Comparison of ENCODE assay signal across 1 cellular context in the genomic region with DNA sequence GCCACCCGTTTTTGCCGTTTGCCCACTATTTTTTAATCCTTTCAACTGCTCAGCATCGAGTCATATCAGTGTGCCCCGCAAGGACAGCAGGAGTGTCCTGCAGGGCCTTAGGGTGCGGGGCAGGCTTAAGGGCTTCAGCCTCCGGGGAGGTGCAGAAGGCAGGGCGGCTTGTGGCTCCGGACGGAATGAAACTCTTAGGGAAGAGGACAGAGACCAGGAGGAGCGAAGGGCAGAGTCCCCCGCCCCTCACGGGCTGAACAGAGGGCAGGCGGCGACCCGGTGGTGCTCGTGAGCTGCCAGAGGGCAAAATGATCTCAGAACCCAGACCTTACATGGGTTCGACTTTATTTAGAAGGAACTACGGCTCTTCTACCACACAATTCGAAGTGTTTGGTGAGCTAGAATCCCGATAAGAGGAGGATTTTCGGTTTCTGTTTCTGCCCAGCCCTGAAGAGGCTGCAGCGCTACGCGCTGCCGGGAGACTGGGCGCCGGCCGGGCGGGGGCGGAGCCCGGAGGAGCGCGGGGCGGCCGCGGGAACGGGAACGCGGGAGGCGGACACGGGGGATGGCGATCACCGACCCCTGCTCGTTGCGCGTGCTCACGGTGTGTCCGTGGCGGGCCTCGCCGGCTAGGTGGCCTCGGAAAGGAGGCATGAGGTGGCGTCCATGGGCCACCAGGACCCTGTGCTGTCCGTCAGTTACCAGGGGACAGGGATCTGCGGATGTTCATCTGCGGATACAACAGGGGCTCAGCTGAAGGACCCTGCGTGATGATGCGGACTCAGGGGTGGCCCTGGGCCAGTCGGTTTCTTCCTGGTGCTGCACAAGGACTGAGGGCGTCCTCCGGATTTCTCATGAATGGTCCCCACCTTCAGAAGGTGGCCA.
TF ChIP-seq lines count a peak whose summit lies in the region.

No MANE protein-coding gene starts in this region.

TF ChIP-seq in HepG2, 621 proteins besides CTCF, POLR2A, EP300 and RAD21 (continued from another document and continues in another):
- TF ChIP-seq ZNF281 (CRISPR knock-in tag; IDR thresholded peaks at IDR 0.05; ENCODE audit: borderline replicate concordance) (no peak), FOXA3 (CRISPR knock-in tag; IDR thresholded peaks at IDR 0.05) (no peak; the same call in 1 of the 2 replicates), TAF1 (CRISPR knock-in tag; IDR thresholded peaks at IDR 0.05) (peak; percentile 69; the same call in 1 of the 2 replicates), TEF (CRISPR knock-in tag; IDR thresholded peaks at IDR 0.05) (no peak; the same call in 1 of the 2 replicates), TBP (CRISPR knock-in tag; IDR thresholded peaks at IDR 0.05) (no peak), ZNF749 (CRISPR knock-in tag; IDR thresholded peaks at IDR 0.05; ENCODE audit: borderline replicate concordance) (no peak), ZNF17 (CRISPR knock-in tag; IDR thresholded peaks at IDR 0.05) (no peak), HOXD1 (CRISPR knock-in tag; IDR thresholded peaks at IDR 0.05) (0 out of 2 replicates have a peak, but pooled peaks have one; percentile 72), THAP8 (CRISPR knock-in tag; IDR thresholded peaks at IDR 0.05; ENCODE audit: borderline replicate concordance) (peak; percentile 72; the same call in 1 of the 2 replicates), ZFY (CRISPR knock-in tag; IDR thresholded peaks at IDR 0.05) (peak; percentile 66), CC2D1A (CRISPR knock-in tag; IDR thresholded peaks at IDR 0.05) (no peak), PPARG (CRISPR knock-in tag; conservative IDR thresholded peaks at IDR 0.05) (no peak), DR1 (CRISPR knock-in tag; IDR thresholded peaks at IDR 0.05) (no peak), ZNF331 (CRISPR knock-in tag; IDR thresholded peaks at IDR 0.05) (0 out of 2 replicates have a peak, but pooled peaks have one; percentile 17), HCFC1 (IDR thresholded peaks at IDR 0.05; ENCODE audit: low read depth, low read length) (no peak), BCL6 (CRISPR knock-in tag; IDR thresholded peaks at IDR 0.05) (no peak), ELF3 (CRISPR knock-in tag; IDR thresholded peaks at IDR 0.05) (no peak), RBM39 (IDR thresholded peaks at IDR 0.05; ENCODE audit: low read depth, low read length, poor library complexity, severe bottlenecking) (peak; percentile 72), MIER2 (CRISPR knock-in tag; IDR thresholded peaks at IDR 0.05) (no peak), ISX (CRISPR knock-in tag; conservative IDR thresholded peaks at IDR 0.05) (0 out of 2 replicates have a peak, but pooled peaks have one; percentile 36), AHR (CRISPR knock-in tag; IDR thresholded peaks at IDR 0.05) (no peak), ZXDC (CRISPR knock-in tag; IDR thresholded peaks at IDR 0.05) (0 out of 2 replicates have a peak, but pooled peaks have one; percentile 54), ZNF83 (CRISPR knock-in tag; IDR thresholded peaks at IDR 0.05; ENCODE audit: borderline replicate concordance) (peak; percentile 82; the same call in 1 of the 2 replicates), EEA1 (CRISPR knock-in tag; IDR thresholded peaks at IDR 0.05; ENCODE audit: borderline replicate concordance) (peak; percentile 85; the same call in 1 of the 2 replicates), ZSCAN22 (CRISPR knock-in tag; IDR thresholded peaks at IDR 0.05) (no peak), SIN3B (IDR thresholded peaks at IDR 0.05; ENCODE audit: low read length) (no peak), ZNF558 (CRISPR knock-in tag; IDR thresholded peaks at IDR 0.05; ENCODE audit: borderline replicate concordance) (peak; percentile 84; the same call in 1 of the 2 replicates), ZNF570 (CRISPR knock-in tag; IDR thresholded peaks at IDR 0.05; ENCODE audit: borderline replicate concordance) (no peak), MIXL1 (CRISPR knock-in tag; IDR thresholded peaks at IDR 0.05) (no peak)
- TF ChIP-seq, protein P1, sequence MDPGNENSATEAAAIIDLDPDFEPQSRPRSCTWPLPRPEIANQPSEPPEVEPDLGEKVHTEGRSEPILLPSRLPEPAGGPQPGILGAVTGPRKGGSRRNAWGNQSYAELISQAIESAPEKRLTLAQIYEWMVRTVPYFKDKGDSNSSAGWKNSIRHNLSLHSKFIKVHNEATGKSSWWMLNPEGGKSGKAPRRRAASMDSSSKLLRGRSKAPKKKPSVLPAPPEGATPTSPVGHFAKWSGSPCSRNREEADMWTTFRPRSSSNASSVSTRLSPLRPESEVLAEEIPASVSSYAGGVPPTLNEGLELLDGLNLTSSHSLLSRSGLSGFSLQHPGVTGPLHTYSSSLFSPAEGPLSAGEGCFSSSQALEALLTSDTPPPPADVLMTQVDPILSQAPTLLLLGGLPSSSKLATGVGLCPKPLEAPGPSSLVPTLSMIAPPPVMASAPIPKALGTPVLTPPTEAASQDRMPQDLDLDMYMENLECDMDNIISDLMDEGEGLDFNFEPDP (CRISPR knock-in tag; conservative IDR thresholded peaks at IDR 0.05) = no peak
- TF ChIP-seq, protein P2, sequence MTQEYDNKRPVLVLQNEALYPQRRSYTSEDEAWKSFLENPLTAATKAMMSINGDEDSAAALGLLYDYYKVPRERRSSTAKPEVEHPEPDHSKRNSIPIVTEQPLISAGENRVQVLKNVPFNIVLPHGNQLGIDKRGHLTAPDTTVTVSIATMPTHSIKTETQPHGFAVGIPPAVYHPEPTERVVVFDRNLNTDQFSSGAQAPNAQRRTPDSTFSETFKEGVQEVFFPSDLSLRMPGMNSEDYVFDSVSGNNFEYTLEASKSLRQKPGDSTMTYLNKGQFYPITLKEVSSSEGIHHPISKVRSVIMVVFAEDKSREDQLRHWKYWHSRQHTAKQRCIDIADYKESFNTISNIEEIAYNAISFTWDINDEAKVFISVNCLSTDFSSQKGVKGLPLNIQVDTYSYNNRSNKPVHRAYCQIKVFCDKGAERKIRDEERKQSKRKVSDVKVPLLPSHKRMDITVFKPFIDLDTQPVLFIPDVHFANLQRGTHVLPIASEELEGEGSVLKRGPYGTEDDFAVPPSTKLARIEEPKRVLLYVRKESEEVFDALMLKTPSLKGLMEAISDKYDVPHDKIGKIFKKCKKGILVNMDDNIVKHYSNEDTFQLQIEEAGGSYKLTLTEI (CRISPR knock-in tag; conservative IDR thresholded peaks at IDR 0.05) = no peak
- TF ChIP-seq, protein P3, sequence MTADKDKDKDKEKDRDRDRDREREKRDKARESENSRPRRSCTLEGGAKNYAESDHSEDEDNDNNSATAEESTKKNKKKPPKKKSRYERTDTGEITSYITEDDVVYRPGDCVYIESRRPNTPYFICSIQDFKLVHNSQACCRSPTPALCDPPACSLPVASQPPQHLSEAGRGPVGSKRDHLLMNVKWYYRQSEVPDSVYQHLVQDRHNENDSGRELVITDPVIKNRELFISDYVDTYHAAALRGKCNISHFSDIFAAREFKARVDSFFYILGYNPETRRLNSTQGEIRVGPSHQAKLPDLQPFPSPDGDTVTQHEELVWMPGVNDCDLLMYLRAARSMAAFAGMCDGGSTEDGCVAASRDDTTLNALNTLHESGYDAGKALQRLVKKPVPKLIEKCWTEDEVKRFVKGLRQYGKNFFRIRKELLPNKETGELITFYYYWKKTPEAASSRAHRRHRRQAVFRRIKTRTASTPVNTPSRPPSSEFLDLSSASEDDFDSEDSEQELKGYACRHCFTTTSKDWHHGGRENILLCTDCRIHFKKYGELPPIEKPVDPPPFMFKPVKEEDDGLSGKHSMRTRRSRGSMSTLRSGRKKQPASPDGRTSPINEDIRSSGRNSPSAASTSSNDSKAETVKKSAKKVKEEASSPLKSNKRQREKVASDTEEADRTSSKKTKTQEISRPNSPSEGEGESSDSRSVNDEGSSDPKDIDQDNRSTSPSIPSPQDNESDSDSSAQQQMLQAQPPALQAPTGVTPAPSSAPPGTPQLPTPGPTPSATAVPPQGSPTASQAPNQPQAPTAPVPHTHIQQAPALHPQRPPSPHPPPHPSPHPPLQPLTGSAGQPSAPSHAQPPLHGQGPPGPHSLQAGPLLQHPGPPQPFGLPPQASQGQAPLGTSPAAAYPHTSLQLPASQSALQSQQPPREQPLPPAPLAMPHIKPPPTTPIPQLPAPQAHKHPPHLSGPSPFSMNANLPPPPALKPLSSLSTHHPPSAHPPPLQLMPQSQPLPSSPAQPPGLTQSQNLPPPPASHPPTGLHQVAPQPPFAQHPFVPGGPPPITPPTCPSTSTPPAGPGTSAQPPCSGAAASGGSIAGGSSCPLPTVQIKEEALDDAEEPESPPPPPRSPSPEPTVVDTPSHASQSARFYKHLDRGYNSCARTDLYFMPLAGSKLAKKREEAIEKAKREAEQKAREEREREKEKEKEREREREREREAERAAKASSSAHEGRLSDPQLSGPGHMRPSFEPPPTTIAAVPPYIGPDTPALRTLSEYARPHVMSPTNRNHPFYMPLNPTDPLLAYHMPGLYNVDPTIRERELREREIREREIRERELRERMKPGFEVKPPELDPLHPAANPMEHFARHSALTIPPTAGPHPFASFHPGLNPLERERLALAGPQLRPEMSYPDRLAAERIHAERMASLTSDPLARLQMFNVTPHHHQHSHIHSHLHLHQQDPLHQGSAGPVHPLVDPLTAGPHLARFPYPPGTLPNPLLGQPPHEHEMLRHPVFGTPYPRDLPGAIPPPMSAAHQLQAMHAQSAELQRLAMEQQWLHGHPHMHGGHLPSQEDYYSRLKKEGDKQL (CRISPR knock-in tag; IDR thresholded peaks at IDR 0.05; ENCODE audit: low read depth) = 0 out of 2 replicates have a peak, but pooled peaks have one; percentile 15
- TF ChIP-seq, protein P4, sequence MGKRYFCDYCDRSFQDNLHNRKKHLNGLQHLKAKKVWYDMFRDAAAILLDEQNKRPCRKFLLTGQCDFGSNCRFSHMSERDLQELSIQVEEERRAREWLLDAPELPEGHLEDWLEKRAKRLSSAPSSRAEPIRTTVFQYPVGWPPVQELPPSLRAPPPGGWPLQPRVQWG (CRISPR knock-in tag; IDR thresholded peaks at IDR 0.05; ENCODE audit: borderline replicate concordance, low read depth) = no peak
- TF ChIP-seq, protein P5, sequence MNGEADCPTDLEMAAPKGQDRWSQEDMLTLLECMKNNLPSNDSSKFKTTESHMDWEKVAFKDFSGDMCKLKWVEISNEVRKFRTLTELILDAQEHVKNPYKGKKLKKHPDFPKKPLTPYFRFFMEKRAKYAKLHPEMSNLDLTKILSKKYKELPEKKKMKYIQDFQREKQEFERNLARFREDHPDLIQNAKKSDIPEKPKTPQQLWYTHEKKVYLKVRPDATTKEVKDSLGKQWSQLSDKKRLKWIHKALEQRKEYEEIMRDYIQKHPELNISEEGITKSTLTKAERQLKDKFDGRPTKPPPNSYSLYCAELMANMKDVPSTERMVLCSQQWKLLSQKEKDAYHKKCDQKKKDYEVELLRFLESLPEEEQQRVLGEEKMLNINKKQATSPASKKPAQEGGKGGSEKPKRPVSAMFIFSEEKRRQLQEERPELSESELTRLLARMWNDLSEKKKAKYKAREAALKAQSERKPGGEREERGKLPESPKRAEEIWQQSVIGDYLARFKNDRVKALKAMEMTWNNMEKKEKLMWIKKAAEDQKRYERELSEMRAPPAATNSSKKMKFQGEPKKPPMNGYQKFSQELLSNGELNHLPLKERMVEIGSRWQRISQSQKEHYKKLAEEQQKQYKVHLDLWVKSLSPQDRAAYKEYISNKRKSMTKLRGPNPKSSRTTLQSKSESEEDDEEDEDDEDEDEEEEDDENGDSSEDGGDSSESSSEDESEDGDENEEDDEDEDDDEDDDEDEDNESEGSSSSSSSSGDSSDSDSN (CRISPR knock-in tag; IDR thresholded peaks at IDR 0.05) = peak; percentile 91
